Comparison of ENCODE assay signal across 8 cellular contexts in the genomic region with DNA sequence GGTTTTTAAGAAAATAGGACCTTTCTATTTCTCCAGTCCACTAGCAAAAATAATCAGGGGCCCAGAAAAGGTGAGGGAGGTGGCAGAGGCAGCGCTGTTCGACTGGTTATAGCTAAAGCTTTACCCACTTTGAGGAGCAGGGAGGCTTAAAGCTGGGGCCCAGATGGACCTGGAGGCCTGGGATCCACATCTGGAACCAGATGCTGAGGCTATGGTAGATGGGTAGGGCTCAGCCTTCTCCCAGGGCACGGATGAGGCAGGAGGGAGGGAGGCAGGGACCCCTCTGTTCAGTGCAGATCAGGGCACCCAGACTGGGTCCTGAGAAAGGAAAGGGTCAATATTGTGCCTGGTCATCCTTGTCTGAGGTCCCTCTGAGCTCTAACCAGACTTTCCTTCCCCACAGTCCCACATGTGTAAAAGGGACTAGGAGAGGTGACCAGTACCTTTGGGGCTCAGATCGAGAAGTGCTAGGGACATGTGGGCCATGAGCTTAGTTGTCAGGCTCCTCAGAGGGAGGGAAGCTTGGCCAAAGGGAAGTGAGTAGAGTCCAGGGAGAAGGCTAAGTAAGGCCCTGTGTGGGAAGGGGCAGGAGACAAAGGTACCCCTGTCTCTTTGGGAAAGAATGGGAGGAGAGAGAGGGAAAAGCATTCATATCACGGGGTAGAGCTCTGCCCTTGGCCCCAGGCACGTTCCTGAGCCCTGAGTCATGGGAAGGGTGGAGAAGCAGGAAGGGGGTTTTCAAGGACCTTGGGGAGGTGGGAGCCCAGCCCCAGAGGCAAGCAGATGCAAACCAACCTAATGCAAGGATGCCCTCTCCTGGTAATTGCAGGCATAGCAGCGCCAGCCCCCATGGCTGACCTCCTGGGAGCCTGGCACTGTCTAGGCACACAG. TPM values are rescaled to one million over a fixed set of nuclear protein-coding genes. Genes with fewer than 3 reads are reported as not detected.
DNase-seq lines count a peak whose midpoint lies in the region; ATAC-seq, FAIRE-seq and TF ChIP-seq lines count a peak whose summit lies in the region.

No MANE protein-coding gene starts in this region.

- DNase-seq in AG08396 (ENCODE audit: low spot score): peak; percentile 86
- DNase-seq in H54 (ENCODE audit: insufficient read length, low spot score): peak; percentile 93
- peak; percentile 82 to 87 for DNase-seq in NCI-H446 (lab: John Stamatoyannopoulos, UW)
- DNase-seq in activated CD4-positive, alpha-beta T cell treated with anti-CD3 and anti-CD28 coated beads, Interleukin-2, amount 50 U/mL, for 1 hour: peak; percentile 73
- DNase-seq in dorsolateral prefrontal cortex: peak; percentile 55 to 83 (median 71)
- DNase-seq in lower leg skin (ENCODE audit: low spot score in 2 of 2): peak; percentile 92 to 97
- DNase-seq in stimulated activated CD4-positive, alpha-beta T cell treated with anti-CD3 and anti-CD28 coated beads, Interleukin-4, amount 100 ng/mL, for 24 hours: peak; percentile 86

- 10 to 12% methylated on average over 7 of the region's 7 CpGs for WGBS in lower leg skin, 2 donors

- TF ChIP-seq POLR2A in H54 (IDR thresholded peaks at IDR 0.05; ENCODE audit: low read depth, low read length) (0 out of 2 replicates have a peak, but pooled peaks have one; percentile 27), lower leg skin (IDR thresholded peaks at IDR 0.05) (no peak)

- H3K4me3 ChIP-seq in dorsolateral prefrontal cortex: no peak overlapping the region
- H3K4me3 ChIP-seq in lower leg skin (ENCODE audit: low read depth, poor library complexity, severe bottlenecking): no peak overlapping the region

- H3K27ac ChIP-seq in dorsolateral prefrontal cortex: peak overlapping the region; percentile 43 to 98 (median 87)

- intact Hi-C loops in dorsolateral prefrontal cortex (cut with DNase I) (loop anchor here (1.0 to 2.0 kb wide), 3 partner anchors 33 to 40 kb away; no protein-coding TSS in a partner anchor), lower leg skin (cut with DNase I; ENCODE audit: low total_unique reads) (loop anchor here (10.0 kb wide), 1 partner anchor 195 kb away; no protein-coding TSS in a partner anchor)

- no peaks in the 10 kb centered on the region for H3K27me3 ChIP-seq in dorsolateral prefrontal cortex

- TF ChIP-seq CTCF in dorsolateral prefrontal cortex (IDR thresholded peaks at IDR 0.05 in 54 of 56, conservative IDR thresholded peaks at IDR 0.05 in 2 of 56; ENCODE audit: low read depth in 1 of 56, partially characterized antibody in 56 of 56) (peak; percentile 89 to 100 (median 98)), lower leg skin (IDR thresholded peaks at IDR 0.05) (peak in 2 of 3 donors; percentile 85 to 97)

- ATAC-seq in HG02678 (IDR thresholded peaks at IDR 0.05; ENCODE audit: unreplicated experiment): no peak

- FAIRE-seq in H54 (lab: Jason Lieb, UNC): no peak

RNA-seq across cellular contexts. Expression of a gene that starts 15.4 kb away (rescaled TPM):
- total RNA-seq in dorsolateral prefrontal cortex: 100 to 1,000 TPM in 10 of 120 experiments, 10 to 100 TPM in 110; 32.8 to 189 (median 59.9) TPM
- total RNA-seq in lower leg skin: 100 to 1,000 TPM; 530 to 611 (median 555) TPM

RNA-seq across cellular contexts. Expression of a gene that starts 23.5 kb away (rescaled TPM):
- 10 to 100 TPM; 10.4 to 48.3 (median 27.5) TPM for total RNA-seq in dorsolateral prefrontal cortex
- total RNA-seq in lower leg skin: 10 to 100 TPM; 30.5 to 45.4 (median 41.4) TPM

RNA-seq across cellular contexts. Expression of a gene that starts 47.7 kb away (rescaled TPM):
- total RNA-seq in dorsolateral prefrontal cortex: 1 to 10 TPM in 84 of 120 experiments, under 1 TPM in 36; 0.44 to 4.6 (median 1.3) TPM
- total RNA-seq in lower leg skin: 1 to 10 TPM in 1 of 4 donors, under 1 TPM in 3; 0.21 to 1.1 (median 0.67) TPM
